ENCODE assay signal across 8 cellular contexts in genomic region chr2:28274911-28275685, GRCh38.
DNase-seq lines count a peak whose midpoint lies in the region; ATAC-seq and TF ChIP-seq lines count a peak whose summit lies in the region.
"Had no signal": no experiment of that assay in that cellular context is flagged by ENCODE, and none has a peak within 500 bp of the region (broad histone marks: within the 10 kb centered on the region; RNA-seq: fewer than 3 reads in every experiment).

No MANE protein-coding gene starts in this region.

- H3K9me3 ChIP-seq in heart right ventricle (no peaks in the 10 kb centered on the region), subcutaneous abdominal adipose tissue (ENCODE audit: control insufficient read depth in 5 of 5, low read length in 5 of 5) (no peaks in the 10 kb centered on the region), BE2C (no peaks in the 10 kb centered on the region; the same call in 1 of the 2 replicates)

- H3K4me1 ChIP-seq in heart right ventricle (peaks cover 0 to 50% (median 32%) of the 10 kb centered on the region in 9 donors), subcutaneous abdominal adipose tissue (ENCODE audit: control insufficient read depth in 5 of 5, insufficient read depth in 5 of 5, low read length in 5 of 5) (peaks cover 7 to 26% (median 13%) of the 10 kb centered on the region in 5 donors), BE2C (peaks cover 50% of the 10 kb centered on the region)

- intact Hi-C loops in heart right ventricle (cut with DNase I), result loop anchor here in 5 of 10 donors (5.0 to 10.0 kb wide), 4 partner anchors 110 to 560 kb away; partner anchors contain the start of gene FOSL2 (in 3 of the 5)

- H3K27me3 ChIP-seq in heart right ventricle, result no peaks in the 10 kb centered on the region
- no peaks in the 10 kb centered on the region for H3K27me3 ChIP-seq in subcutaneous abdominal adipose tissue (ENCODE audit: control insufficient read depth in 5 of 5, insufficient read depth in 4 of 5, low read length in 5 of 5)
- no peaks in the 10 kb centered on the region for H3K27me3 ChIP-seq in BE2C

- ATAC-seq in heart right ventricle, result peak; percentile 49 to 88 (median 72)
- ATAC-seq in HG03135 (IDR thresholded peaks at IDR 0.05; ENCODE audit: unreplicated experiment), result no peak

- no peaks in the 10 kb centered on the region for H3K27me3 Mint-ChIP-seq in T-helper 1 cell treated with Interleukin-12 subunit alpha and Interleukin-12 subunit beta and Interleukin-4 antibody, amounts not matched to agents 30 μg/mL and 1 μg/mL, for 36 hours (ENCODE audit: low read depth)

- peaks cover 18% of the 10 kb centered on the region for H3K36me3 Mint-ChIP-seq in T-helper 1 cell treated with Interleukin-12 subunit alpha and Interleukin-12 subunit beta and Interleukin-4 antibody, amounts not matched to agents 30 μg/mL and 1 μg/mL, for 36 hours (ENCODE audit: low read depth)

- DNase-seq in HFF-Myc (ENCODE audit: extremely low read depth, low read depth) (peak; percentile 96), heart right ventricle (peak in 1 of 2 donors; percentile 57), occipital lobe (lab: John Stamatoyannopoulos, UW) (no peak), BE2C (no peak)

- no peak for TF ChIP-seq CTCF in HFF-Myc (IDR thresholded peaks at IDR 0.05; ENCODE audit: low read depth, low read length, missing control alignments)
- no peak for TF ChIP-seq CTCF in heart right ventricle (IDR thresholded peaks at IDR 0.05)
- TF ChIP-seq CTCF in BE2C (IDR thresholded peaks at IDR 0.05; ENCODE audit: low read depth, low read length), result no peak

- no peak overlapping the region for H3K9ac ChIP-seq in subcutaneous abdominal adipose tissue (ENCODE audit: low read length in 5 of 5)

- H3K4me3 Mint-ChIP-seq in T-helper 1 cell treated with Interleukin-12 subunit alpha and Interleukin-12 subunit beta and Interleukin-4 antibody, amounts not matched to agents 30 μg/mL and 1 μg/mL, for 36 hours, result peak overlapping the region; percentile 21
- H3K4me3 Mint-ChIP-seq: nephron had no signal

- H3K4me3 ChIP-seq in HFF-Myc (replicated peaks; ENCODE audit: low read depth, low read length) (no peak overlapping the region), heart right ventricle (no peak overlapping the region), subcutaneous abdominal adipose tissue (ENCODE audit: low read depth in 1 of 5, low read length in 5 of 5) (no peak overlapping the region), BE2C (ENCODE audit: low read depth, low read length) (no peak overlapping the region)

- H3K27ac Mint-ChIP-seq in T-helper 1 cell treated with Interleukin-12 subunit alpha and Interleukin-12 subunit beta and Interleukin-4 antibody, amounts not matched to agents 30 μg/mL and 1 μg/mL, for 36 hours, result peak overlapping the region; percentile 18
- H3K27ac Mint-ChIP-seq: nephron had no signal

- H3K36me3 ChIP-seq in heart right ventricle (no peaks in the 10 kb centered on the region), subcutaneous abdominal adipose tissue (ENCODE audit: control insufficient read depth in 5 of 5, insufficient read depth in 5 of 5, low read length in 5 of 5) (peaks cover 0 to 4% (median 0%) of the 10 kb centered on the region in 5 donors), BE2C (no peaks in the 10 kb centered on the region)

- no peaks in the 10 kb centered on the region for H3K9me3 Mint-ChIP-seq in T-helper 1 cell treated with Interleukin-12 subunit alpha and Interleukin-12 subunit beta and Interleukin-4 antibody, amounts not matched to agents 30 μg/mL and 1 μg/mL, for 36 hours
- H3K9me3 Mint-ChIP-seq: nephron had no signal

- WGBS in heart right ventricle, 2 donors, result 55 to 62% methylated on average over 11 of the region's 11 CpGs

- peaks cover 50% of the 10 kb centered on the region for H3K4me1 Mint-ChIP-seq in T-helper 1 cell treated with Interleukin-12 subunit alpha and Interleukin-12 subunit beta and Interleukin-4 antibody, amounts not matched to agents 30 μg/mL and 1 μg/mL, for 36 hours (ENCODE audit: low read depth)

- H3K27ac ChIP-seq in heart right ventricle (peak overlapping the region in 8 of 10 donors; percentile 25 to 77 (median 56)), subcutaneous abdominal adipose tissue (ENCODE audit: low read depth, low read length) (peak overlapping the region; percentile 64)
